Comparison of ENCODE assay signal across 11 cellular contexts in the genomic region with DNA sequence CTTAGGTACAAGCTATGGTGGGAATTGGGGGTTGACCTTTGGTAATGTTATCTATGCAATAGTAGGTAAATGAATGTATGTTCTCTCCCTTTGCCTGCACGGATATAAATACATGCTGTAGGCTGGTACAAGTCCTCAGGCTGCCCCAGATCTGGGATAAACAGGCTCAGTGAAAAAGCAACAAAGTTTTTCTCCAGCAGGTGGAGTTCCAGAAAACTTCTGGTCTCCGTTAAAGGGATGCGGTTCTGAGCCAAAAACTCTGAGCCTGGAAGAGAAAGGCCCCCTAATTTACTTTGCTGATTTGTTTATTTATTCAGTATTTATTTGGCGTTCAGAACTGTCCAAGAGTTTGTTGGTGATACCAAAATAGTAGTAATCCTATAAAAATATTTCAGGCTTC.
DNase-seq lines count a peak whose midpoint lies in the region; ATAC-seq and TF ChIP-seq lines count a peak whose summit lies in the region.
"Had no signal": no experiment of that assay in that cellular context is flagged by ENCODE, and none has a peak within 500 bp of the region (broad histone marks: within the 10 kb centered on the region; RNA-seq: fewer than 3 reads in every experiment).

No MANE protein-coding gene starts in this region.

- H3K36me3 Mint-ChIP-seq in WTC11 = no peaks in the 10 kb centered on the region
- H3K36me3 Mint-ChIP-seq: CD4-positive, CD25-positive, alpha-beta regulatory T cell had no signal

- H3K36me3 ChIP-seq in heart right ventricle (no peaks in the 10 kb centered on the region), left lung (no peaks in the 10 kb centered on the region), vagina (no peaks in the 10 kb centered on the region)

- POLR2A ChIA-PET in WTC11 (lab: Charles Lee) = no interaction called here

- ATAC-seq in heart right ventricle = peak in 1 of 8 donors; percentile 49
- ATAC-seq in Right ventricle myocardium superior (ENCODE audit: poor library complexity) = no peak
- peak; percentile 91 for ATAC-seq in WTC11
- ATAC-seq in left lung = peak; percentile 52
- no peak for ATAC-seq in GM19328 (IDR thresholded peaks at IDR 0.05; ENCODE audit: unreplicated experiment)
- ATAC-seq: naive thymus-derived CD4-positive, alpha-beta T cell had no signal

- H3K27me3 Mint-ChIP-seq in WTC11 (ENCODE audit: low read depth) = no peaks in the 10 kb centered on the region; the same call in 1 of the 2 replicates
- H3K27me3 Mint-ChIP-seq: activated CD4-positive, alpha-beta T cell treated with anti-CD3 and anti-CD28 coated beads, Interleukin-2, amount 10 ng/mL, durations not matched to agents 24 days and 14 days; CD4-positive, CD25-positive, alpha-beta regulatory T cell had no signal

- no peak overlapping the region for H3K27ac Mint-ChIP-seq in WTC11
- H3K27ac Mint-ChIP-seq: activated CD4-positive, alpha-beta T cell treated with anti-CD3 and anti-CD28 coated beads, Interleukin-2, amount 10 ng/mL, durations not matched to agents 24 days and 14 days; CD4-positive, CD25-positive, alpha-beta regulatory T cell; naive thymus-derived CD4-positive, alpha-beta T cell had no signal

- intact Hi-C loops in heart right ventricle (cut with DNase I) = no loop called here
- intact Hi-C loops in Right ventricle myocardium superior (cut with DNase I) = no loop called here
- intact Hi-C loops in left lung (cut with DNase I) = no loop called here
- intact Hi-C loops in vagina (cut with DNase I) = no loop called here

- H3K4me1 ChIP-seq in heart right ventricle = no peaks in the 10 kb centered on the region
- no peaks in the 10 kb centered on the region for H3K4me1 ChIP-seq in left lung
- H3K4me1 ChIP-seq in vagina = peaks cover 15% of the 10 kb centered on the region

- TF ChIP-seq CTCF in heart right ventricle (IDR thresholded peaks at IDR 0.05) (peak in 7 of 9 donors; percentile 24 to 43 (median 33)), WTC11 (IDR thresholded peaks at IDR 0.05) (0 out of 2 replicates have a peak, but pooled peaks have one; percentile 18), left lung (IDR thresholded peaks at IDR 0.05) (peak in 1 of 2 donors; percentile 25), vagina (IDR thresholded peaks at IDR 0.05) (no peak)

- H3K27me3 ChIP-seq in heart right ventricle (peaks cover 0 to 2% (median 0%) of the 10 kb centered on the region in 7 donors), left lung (no peaks in the 10 kb centered on the region), vagina (no peaks in the 10 kb centered on the region)

- TF ChIP-seq POLR2A in vagina (IDR thresholded peaks at IDR 0.05) = no peak

- H3K9me3 ChIP-seq in heart right ventricle (no peaks in the 10 kb centered on the region), left lung (no peaks in the 10 kb centered on the region), vagina (no peaks in the 10 kb centered on the region)

- H3K4me3 Mint-ChIP-seq in WTC11 = no peak overlapping the region
- H3K4me3 Mint-ChIP-seq: activated CD4-positive, alpha-beta T cell treated with anti-CD3 and anti-CD28 coated beads, Interleukin-2, amount 10 ng/mL, durations not matched to agents 24 days and 14 days; CD4-positive, CD25-positive, alpha-beta regulatory T cell; naive thymus-derived CD4-positive, alpha-beta T cell had no signal

- H3K27ac ChIP-seq in heart right ventricle (no peak overlapping the region), left lung (no peak overlapping the region), vagina (peak overlapping the region; percentile 3)

- peaks cover 5% of the 10 kb centered on the region for H3K9me3 Mint-ChIP-seq in WTC11
- H3K9me3 Mint-ChIP-seq: activated CD4-positive, alpha-beta T cell treated with anti-CD3 and anti-CD28 coated beads, Interleukin-2, amount 10 ng/mL, durations not matched to agents 24 days and 14 days had no signal

- DNase-seq in heart right ventricle (peak in 1 of 2 donors; percentile 6), Right ventricle myocardium superior (no peak), WTC11 (ENCODE audit: low spot score) (peak; percentile 14), left lung (no peak), vagina (ENCODE audit: extremely low spot score in 2 of 2) (no peak), NCI-H2081 treated with DMSO at 0.1 percent for 48 hours (lab: John Stamatoyannopoulos, UW) (no peak), NCI-H1092 (lab: John Stamatoyannopoulos, UW) (no peak)
- DNase-seq: activated CD4-positive, alpha-beta T cell treated with anti-CD3 and anti-CD28 coated beads, Interleukin-2, amount 10 ng/mL, durations not matched to agents 24 days and 14 days; CD4-positive, CD25-positive, alpha-beta regulatory T cell; naive thymus-derived CD4-positive, alpha-beta T cell had no signal

- H3K4me3 ChIP-seq in heart right ventricle (no peak overlapping the region), left lung (no peak overlapping the region), vagina (no peak overlapping the region)

- WGBS in heart right ventricle, 2 donors = 12 to 17% methylated on average over 4 of the region's 4 CpGs

- CTCF ChIA-PET in WTC11 (lab: Charles Lee) = interaction anchor here (0.6 to 2.0 kb wide), 7 partner anchors 9 to 856 kb away, joined by 3 to 7 read pairs (median 4); partner anchors contain the start of gene ADRA2A

- H3K4me1 Mint-ChIP-seq in WTC11 = no peaks in the 10 kb centered on the region
- H3K4me1 Mint-ChIP-seq: activated CD4-positive, alpha-beta T cell treated with anti-CD3 and anti-CD28 coated beads, Interleukin-2, amount 10 ng/mL, durations not matched to agents 24 days and 14 days; CD4-positive, CD25-positive, alpha-beta regulatory T cell; naive thymus-derived CD4-positive, alpha-beta T cell had no signal

TF ChIP-seq in WTC11, 78 proteins besides CTCF, POLR2A, EP300 and RAD21 (continues in another document):
- TF ChIP-seq HMGXB4 (CRISPR knock-in tag; IDR thresholded peaks at IDR 0.05) (no peak), GRHL2 (CRISPR knock-in tag; IDR thresholded peaks at IDR 0.05; ENCODE audit: insufficient replicate concordance, severe bottlenecking) (no peak), E2F4 (CRISPR knock-in tag; IDR thresholded peaks at IDR 0.05; ENCODE audit: borderline replicate concordance, low read depth) (no peak), ATF3 (CRISPR knock-in tag; conservative IDR thresholded peaks at IDR 0.05) (no peak), SMAD4 (CRISPR knock-in tag; IDR thresholded peaks at IDR 0.05) (no peak), ARID4B (CRISPR knock-in tag; IDR thresholded peaks at IDR 0.05; ENCODE audit: borderline replicate concordance) (no peak), RORB (CRISPR knock-in tag; IDR thresholded peaks at IDR 0.05) (no peak), GABPB1 (CRISPR knock-in tag; IDR thresholded peaks at IDR 0.05) (no peak)

Comparison
In these comparisons a context has a peak if more than half of its experiments do, and no peak if none do; other contexts are left out.
1. ATAC-seq: peak in WTC11 (single experiment) and left lung (single experiment); none in Right ventricle myocardium superior (single experiment) and GM19328 (single experiment).
2. CTCF ChIP-seq: peak in heart right ventricle (7 of 9) and WTC11 (single experiment); none in vagina (0 of 3).